In genomic region chr17:80452173-80452915, GRCh38 we compare ENCODE assay signal across 1 cellular context.
TF ChIP-seq lines count a peak whose summit lies in the region.

No MANE protein-coding gene starts in this region.

TF ChIP-seq in IMR-90, 13 proteins besides CTCF, POLR2A, EP300 and RAD21:
- TF ChIP-seq MAZ (IDR thresholded peaks at IDR 0.05; ENCODE audit: borderline replicate concordance, low read depth, low read length) (no peak), RFX5 (IDR thresholded peaks at IDR 0.05; ENCODE audit: low read depth, low read length) (no peak), RCOR1 (IDR thresholded peaks at IDR 0.05; ENCODE audit: insufficient replicate concordance, low read length) (no peak), USF2 (IDR thresholded peaks at IDR 0.05; ENCODE audit: low read depth, low read length) (no peak), FOS (IDR thresholded peaks at IDR 0.05; ENCODE audit: low read depth, low read length) (no peak), BHLHE40 (IDR thresholded peaks at IDR 0.05; ENCODE audit: low read depth, low read length) (no peak)
